1 cellular context compared by ENCODE assay signal in the genomic region with DNA sequence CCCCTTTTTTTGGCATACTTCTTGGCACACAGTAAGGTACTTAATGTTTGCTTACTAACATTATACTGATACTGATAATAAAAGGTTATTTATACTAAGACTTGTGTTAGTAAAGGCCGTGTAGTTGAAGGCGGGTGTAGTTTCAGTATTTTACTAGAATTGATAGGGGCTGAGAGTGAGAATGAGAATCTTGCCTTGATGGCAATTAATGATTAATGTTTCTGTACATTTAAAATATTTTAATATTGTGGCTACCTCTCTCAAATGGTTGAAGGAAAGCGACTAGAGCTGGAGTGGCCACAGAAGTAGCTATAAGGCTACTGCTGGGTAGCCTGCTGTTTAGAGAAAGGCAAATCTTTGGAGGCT.
TF ChIP-seq lines count a peak whose summit lies in the region.

No MANE protein-coding gene starts in this region.

TF ChIP-seq in GM23338, 12 proteins besides CTCF, POLR2A, EP300 and RAD21 (continued from another document):
- TF ChIP-seq, protein P1, sequence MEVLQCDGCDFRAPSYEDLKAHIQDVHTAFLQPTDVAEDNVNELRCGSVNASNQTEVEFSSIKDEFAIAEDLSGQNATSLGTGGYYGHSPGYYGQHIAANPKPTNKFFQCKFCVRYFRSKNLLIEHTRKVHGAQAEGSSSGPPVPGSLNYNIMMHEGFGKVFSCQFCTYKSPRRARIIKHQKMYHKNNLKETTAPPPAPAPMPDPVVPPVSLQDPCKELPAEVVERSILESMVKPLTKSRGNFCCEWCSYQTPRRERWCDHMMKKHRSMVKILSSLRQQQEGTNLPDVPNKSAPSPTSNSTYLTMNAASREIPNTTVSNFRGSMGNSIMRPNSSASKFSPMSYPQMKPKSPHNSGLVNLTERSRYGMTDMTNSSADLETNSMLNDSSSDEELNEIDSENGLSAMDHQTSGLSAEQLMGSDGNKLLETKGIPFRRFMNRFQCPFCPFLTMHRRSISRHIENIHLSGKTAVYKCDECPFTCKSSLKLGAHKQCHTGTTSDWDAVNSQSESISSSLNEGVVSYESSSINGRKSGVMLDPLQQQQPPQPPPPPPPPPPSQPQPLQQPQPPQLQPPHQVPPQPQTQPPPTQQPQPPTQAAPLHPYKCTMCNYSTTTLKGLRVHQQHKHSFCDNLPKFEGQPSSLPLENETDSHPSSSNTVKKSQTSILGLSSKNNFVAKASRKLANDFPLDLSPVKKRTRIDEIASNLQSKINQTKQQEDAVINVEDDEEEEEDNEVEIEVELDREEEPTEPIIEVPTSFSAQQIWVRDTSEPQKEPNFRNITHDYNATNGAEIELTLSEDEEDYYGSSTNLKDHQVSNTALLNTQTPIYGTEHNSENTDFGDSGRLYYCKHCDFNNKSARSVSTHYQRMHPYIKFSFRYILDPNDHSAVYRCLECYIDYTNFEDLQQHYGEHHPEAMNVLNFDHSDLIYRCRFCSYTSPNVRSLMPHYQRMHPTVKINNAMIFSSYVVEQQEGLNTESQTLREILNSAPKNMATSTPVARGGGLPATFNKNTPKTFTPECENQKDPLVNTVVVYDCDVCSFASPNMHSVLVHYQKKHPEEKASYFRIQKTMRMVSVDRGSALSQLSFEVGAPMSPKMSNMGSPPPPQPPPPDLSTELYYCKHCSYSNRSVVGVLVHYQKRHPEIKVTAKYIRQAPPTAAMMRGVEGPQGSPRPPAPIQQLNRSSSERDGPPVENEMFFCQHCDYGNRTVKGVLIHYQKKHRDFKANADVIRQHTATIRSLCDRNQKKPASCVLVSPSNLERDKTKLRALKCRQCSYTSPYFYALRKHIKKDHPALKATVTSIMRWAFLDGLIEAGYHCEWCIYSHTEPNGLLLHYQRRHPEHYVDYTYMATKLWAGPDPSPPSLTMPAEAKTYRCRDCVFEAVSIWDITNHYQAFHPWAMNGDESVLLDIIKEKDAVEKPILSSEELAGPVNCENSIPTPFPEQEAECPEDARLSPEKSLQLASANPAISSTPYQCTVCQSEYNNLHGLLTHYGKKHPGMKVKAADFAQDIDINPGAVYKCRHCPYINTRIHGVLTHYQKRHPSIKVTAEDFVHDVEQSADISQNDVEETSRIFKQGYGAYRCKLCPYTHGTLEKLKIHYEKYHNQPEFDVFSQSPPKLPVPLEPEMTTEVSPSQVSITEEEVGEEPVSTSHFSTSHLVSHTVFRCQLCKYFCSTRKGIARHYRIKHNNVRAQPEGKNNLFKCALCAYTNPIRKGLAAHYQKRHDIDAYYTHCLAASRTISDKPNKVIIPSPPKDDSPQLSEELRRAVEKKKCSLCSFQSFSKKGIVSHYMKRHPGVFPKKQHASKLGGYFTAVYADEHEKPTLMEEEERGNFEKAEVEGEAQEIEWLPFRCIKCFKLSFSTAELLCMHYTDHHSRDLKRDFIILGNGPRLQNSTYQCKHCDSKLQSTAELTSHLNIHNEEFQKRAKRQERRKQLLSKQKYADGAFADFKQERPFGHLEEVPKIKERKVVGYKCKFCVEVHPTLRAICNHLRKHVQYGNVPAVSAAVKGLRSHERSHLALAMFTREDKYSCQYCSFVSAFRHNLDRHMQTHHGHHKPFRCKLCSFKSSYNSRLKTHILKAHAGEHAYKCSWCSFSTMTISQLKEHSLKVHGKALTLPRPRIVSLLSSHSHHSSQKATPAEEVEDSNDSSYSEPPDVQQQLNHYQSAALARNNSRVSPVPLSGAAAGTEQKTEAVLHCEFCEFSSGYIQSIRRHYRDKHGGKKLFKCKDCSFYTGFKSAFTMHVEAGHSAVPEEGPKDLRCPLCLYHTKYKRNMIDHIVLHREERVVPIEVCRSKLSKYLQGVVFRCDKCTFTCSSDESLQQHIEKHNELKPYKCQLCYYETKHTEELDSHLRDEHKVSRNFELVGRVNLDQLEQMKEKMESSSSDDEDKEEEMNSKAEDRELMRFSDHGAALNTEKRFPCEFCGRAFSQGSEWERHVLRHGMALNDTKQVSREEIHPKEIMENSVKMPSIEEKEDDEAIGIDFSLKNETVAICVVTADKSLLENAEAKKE (CRISPR knock-in tag; IDR thresholded peaks at IDR 0.05): no peak
- no peak for TF ChIP-seq ZNF114 (CRISPR knock-in tag; IDR thresholded peaks at IDR 0.05)
